In genomic region chr1:39173995-39174380, GRCh38 we compare ENCODE assay signal across 13 cellular contexts. TPM values are rescaled to one million over a fixed set of nuclear protein-coding genes. Genes with fewer than 3 reads are reported as not detected.
DNase-seq lines count a peak whose midpoint lies in the region; ATAC-seq, FAIRE-seq and TF ChIP-seq lines count a peak whose summit lies in the region.
"Had no signal": no experiment of that assay in that cellular context is flagged by ENCODE, and none has a peak within 500 bp of the region (broad histone marks: within the 10 kb centered on the region; RNA-seq: fewer than 3 reads in every experiment).

No MANE protein-coding gene starts in this region.

- CTCF ChIA-PET in A549 (lab: Yijun Ruan, JAX): interaction anchor here (0.5 to 4.9 kb wide), 8 partner anchors 10 to 85 kb away, joined by 3 to 17 read pairs (median 4); partner anchors contain the start of gene MACF1
- CTCF ChIA-PET in K562 (lab: Yijun Ruan, JAX; ENCODE audit: low intra/inter-chr PET ratio): interaction anchor here (0.7 kb wide), 1 partner anchor 10 kb away, joined by 3 read pairs; no protein-coding TSS in a partner anchor

- DNase-seq in A549 (ENCODE audit: low read depth in 1 of 2, low spot score in 1 of 2): no peak
- no peak for DNase-seq in K562 (ENCODE audit: extremely low read depth in 1 of 4, low spot score in 3 of 4)
- DNase-seq in left ventricle myocardium superior: no peak
- no peak for DNase-seq in progenitor cell of endocrine pancreas (ENCODE audit: low spot score, unreplicated experiment)
- no peak for DNase-seq in activated T-cell treated with anti-CD3 and anti-CD28 coated beads, Interleukin-2, amount 50 U/mL, for 48 hours
- DNase-seq in NOMO-1 treated with DMSO at 0.1 percent for 48 hours (lab: John Stamatoyannopoulos, UW; ENCODE audit: unreplicated experiment): no peak
- DNase-seq: activated CD4-positive, alpha-beta T cell treated with anti-CD3 and anti-CD28 coated beads for 48 hours; small intestine; stimulated activated CD8-positive, alpha-beta memory T cell treated with anti-CD3 and anti-CD28 coated beads, Interleukin-4, amount 100 ng/mL, for 48 hours had no signal

- no TSS peak for BruUV-seq in K562 (replicated peaks; lab: Mats Ljungman, UMichigan)

- H3K4me1 Mint-ChIP-seq in progenitor cell of endocrine pancreas (ENCODE audit: low read depth): peaks cover 69% of the 10 kb centered on the region
- H3K4me1 Mint-ChIP-seq: activated naive CD4-positive, alpha-beta T cell treated with anti-CD3 and anti-CD28 coated beads, Interleukin-2, amount 50 U/mL, for 24 hours had no signal

- H3K9me3 ChIP-seq in A549 (no peaks in the 10 kb centered on the region), K562 (replicated peaks; ENCODE audit: control insufficient read depth, insufficient read depth, low read depth, low read length) (no peaks in the 10 kb centered on the region)

- H3K9me3 Mint-ChIP-seq in progenitor cell of endocrine pancreas (ENCODE audit: low read depth): no peaks in the 10 kb centered on the region
- H3K9me3 Mint-ChIP-seq: activated naive CD4-positive, alpha-beta T cell treated with anti-CD3 and anti-CD28 coated beads, Interleukin-2, amount 50 U/mL, for 24 hours had no signal

- peaks cover 56% of the 10 kb centered on the region for H3K79me2 ChIP-seq in K562 (ENCODE audit: control insufficient read depth, insufficient read depth, low read length)

- TF ChIP-seq POLR2A in A549 (IDR thresholded peaks at IDR 0.05; ENCODE audit: low read length): no peak
- no peak for TF ChIP-seq POLR2A in K562 (conservative IDR thresholded peaks at IDR 0.05)

- no peaks in the 10 kb centered on the region for H3K27me3 Mint-ChIP-seq in progenitor cell of endocrine pancreas
- H3K27me3 Mint-ChIP-seq: activated naive CD4-positive, alpha-beta T cell treated with anti-CD3 and anti-CD28 coated beads, Interleukin-2, amount 50 U/mL, for 24 hours had no signal

- POLR2A ChIA-PET in A549 (lab: Yijun Ruan, JAX): interaction anchor here (0.5 to 1.0 kb wide), 2 partner anchors 12 to 17 kb away, joined by 3 to 6 read pairs; no protein-coding TSS in a partner anchor
- POLR2A ChIA-PET in K562 (lab: Yijun Ruan, JAX): interaction anchor here (0.8 to 1.6 kb wide), 4 partner anchors 10 to 61 kb away, joined by 3 to 7 read pairs (median 3); no protein-coding TSS in a partner anchor

- H3K9me1 ChIP-seq in K562 (ENCODE audit: control insufficient read depth, insufficient read depth, low read length): no peaks in the 10 kb centered on the region

- peaks cover 86% of the 10 kb centered on the region for H3K4me1 ChIP-seq in A549
- peaks cover 25 to 52% of the 10 kb centered on the region in 2 experiments for H3K4me1 ChIP-seq in K562 (replicated peaks in 1 of 2; ENCODE audit: control insufficient read depth in 2 of 2, insufficient read depth in 2 of 2, low read length in 2 of 2)

- TF ChIP-seq CTCF in A549 (IDR thresholded peaks at IDR 0.05) (no peak), K562 (IDR thresholded peaks at IDR 0.05 in 2 of 3, conservative IDR thresholded peaks at IDR 0.05 in 1 of 3; ENCODE audit: insufficient read depth in 2 of 3, low read depth in 1 of 3, low read length in 3 of 3) (no peak), progenitor cell of endocrine pancreas (IDR thresholded peaks at IDR 0.05; ENCODE audit: unreplicated experiment) (no peak)

- in situ Hi-C loops in K562 (cut with MboI): no loop called here

- H3K27me3 ChIP-seq in K562 (ENCODE audit: control insufficient read depth in 2 of 2, insufficient read depth in 2 of 2, low read length in 2 of 2): no peaks in the 10 kb centered on the region

- no peaks in the 10 kb centered on the region for H3K36me3 Mint-ChIP-seq in progenitor cell of endocrine pancreas (ENCODE audit: insufficient read depth)
- H3K36me3 Mint-ChIP-seq: activated naive CD4-positive, alpha-beta T cell treated with anti-CD3 and anti-CD28 coated beads, Interleukin-2, amount 50 U/mL, for 24 hours had no signal

- intact Hi-C loops in K562 (cut with micrococcal nuclease) (no loop called here), left ventricle myocardium superior (cut with micrococcal nuclease) (no loop called here)

- FAIRE-seq in A549 (lab: Jason Lieb, UNC) (no peak), K562 (lab: Jason Lieb, UNC) (no peak)
- FAIRE-seq: A204.1, small intestine had no signal

- H4K20me1 ChIP-seq in K562 (replicated peaks; ENCODE audit: control insufficient read depth, insufficient read depth, low read length): 0 out of 2 replicates have a peak, but pooled peaks cover 3% of the 10 kb centered on the region

- no peak for TF ChIP-seq EP300 in A549 (IDR thresholded peaks at IDR 0.05)
- no peak for TF ChIP-seq EP300 in K562 (IDR thresholded peaks at IDR 0.05; ENCODE audit: low read length)

- no peak overlapping the region for H2AFZ ChIP-seq in K562 (ENCODE audit: low read depth, low read length)

- H3K27ac ChIP-seq in A549 (peak overlapping the region; percentile 78 to 91), K562 (ENCODE audit: extremely low read depth, low read depth, low read length) (peak overlapping the region; percentile 31; the same call in 1 of the 3 replicates)

- ATAC-seq in A549: no peak
- ATAC-seq in K562: no peak
- ATAC-seq in left ventricle myocardium superior: peak; percentile 74
- no peak for ATAC-seq in HG02759 (IDR thresholded peaks at IDR 0.05; ENCODE audit: unreplicated experiment)
- no peak for ATAC-seq in HG02981 (IDR thresholded peaks at IDR 0.05; ENCODE audit: unreplicated experiment)

- H3K4me2 ChIP-seq in A549 (peak overlapping the region; percentile 81), K562 (ENCODE audit: insufficient read depth, low read length) (no peak overlapping the region)

- no peak overlapping the region for H3K4me3 Mint-ChIP-seq in progenitor cell of endocrine pancreas (ENCODE audit: low read depth)
- H3K4me3 Mint-ChIP-seq: activated naive CD4-positive, alpha-beta T cell treated with anti-CD3 and anti-CD28 coated beads, Interleukin-2, amount 50 U/mL, for 24 hours had no signal

- no peak overlapping the region for H3K9ac ChIP-seq in K562 (ENCODE audit: insufficient read depth in 1 of 2, low read depth in 2 of 2, low read length in 2 of 2)

- H3K4me3 ChIP-seq in A549 (no peak overlapping the region), K562 (no peak overlapping the region)

- H3K36me3 ChIP-seq in K562 (ENCODE audit: control insufficient read depth, insufficient read depth, low read length): no peaks in the 10 kb centered on the region

- 45% methylated on average over 2 of the region's 2 CpGs for WGBS in A549 (ENCODE audit: missing lambda C conversion rate)
- 8% methylated on average over 2 of the region's 2 CpGs for WGBS in K562 (ENCODE audit: insufficient coverage, low coverage, missing lambda C conversion rate)

- peak overlapping the region; percentile 81 for H3K27ac Mint-ChIP-seq in progenitor cell of endocrine pancreas
- H3K27ac Mint-ChIP-seq: activated naive CD4-positive, alpha-beta T cell treated with anti-CD3 and anti-CD28 coated beads, Interleukin-2, amount 50 U/mL, for 24 hours had no signal

- TF ChIP-seq RAD21 in A549 (conservative IDR thresholded peaks at IDR 0.05 in 1 of 2, IDR thresholded peaks at IDR 0.05 in 1 of 2): no peak
- no peak for TF ChIP-seq RAD21 in K562 (CRISPR knock-in tag; conservative IDR thresholded peaks at IDR 0.05 in 1 of 2, IDR thresholded peaks at IDR 0.05 in 1 of 2)

TF ChIP-seq in A549, 52 proteins besides CTCF, POLR2A, EP300 and RAD21 (continues in another document):
- TF ChIP-seq MAFK (IDR thresholded peaks at IDR 0.05; ENCODE audit: partially characterized antibody) (no peak), BHLHE40 (IDR thresholded peaks at IDR 0.05; ENCODE audit: low read depth, low read length) (no peak), HDAC2 (IDR thresholded peaks at IDR 0.05) (no peak), SREBF2 (IDR thresholded peaks at IDR 0.05) (no peak), KDM1A (IDR thresholded peaks at IDR 0.05; ENCODE audit: low read depth) (no peak), GATA3 (IDR thresholded peaks at IDR 0.05; ENCODE audit: borderline replicate concordance) (no peak), CBX8 (IDR thresholded peaks at IDR 0.05) (no peak), HOXA7 (CRISPR knock-in tag; IDR thresholded peaks at IDR 0.05) (no peak)

TF ChIP-seq in K562, 482 proteins besides CTCF, POLR2A, EP300 and RAD21 (continues in another document):
- 0 out of 2 replicates have a peak, but pooled peaks have one; percentile 17 for TF ChIP-seq GATAD2A (IDR thresholded peaks at IDR 0.05)

RNA-seq across cellular contexts. Expression of gene MACF1, which starts 30.5 kb away (rescaled TPM):
- 64.2 and 75.7 TPM in 2 replicates for polyA plus RNA-seq in A549 (2011; rRNA removed)
- polyA plus RNA-seq in A549 (2012; cell fraction: cytosol; rRNA removed): 7.9 and 9.6 TPM in 2 replicates
- polyA plus RNA-seq in A549 (2012; cell fraction: nucleus; rRNA removed): 56.1 and 99.6 TPM in 2 replicates
- 41.9 to 46.0 TPM (median 45.7 TPM) in 3 replicates for polyA plus RNA-seq in A549 (2017; fragmentation: RNase III; extraction: RNeasy Plus Mini Kit Qiagen cat#74134 plus additional on column Dnase treatment)
- 170 and 172 TPM in 2 replicates for polyA minus RNA-seq in A549 (2011; rRNA and poly(A)+ RNA removed)
- total RNA-seq in K562 (2011; cell fraction: chromatin; rRNA removed; ENCODE audit: low replicate concordance): 567 and 1,155 TPM in 2 replicates
- 256 and 329 TPM in 2 replicates for total RNA-seq in K562 (2011; cell fraction: nucleolus; rRNA removed)
- 400 and 459 TPM in 2 replicates for total RNA-seq in K562 (2011; cell fraction: nucleoplasm; rRNA removed)
- 147 and 152 TPM in 2 replicates for total RNA-seq in K562 (2014; rRNA removed)
- total RNA-seq in K562 (2014; rRNA removed; fragmentation: Illumina TruSeq; extraction: Trizol): 149 and 159 TPM in 2 replicates
- total RNA-seq in K562 (2015; rRNA removed; fragmentation: Illumina TruSeq; extraction: Trizol): 223 and 232 TPM in 2 replicates
- 175 and 200 TPM in 2 replicates for total RNA-seq in K562 (2021)
- 71.6 and 72.1 TPM in 2 replicates for polyA plus RNA-seq in K562 (2011; rRNA removed)
- 35.7 and 47.7 TPM in 2 replicates for polyA plus RNA-seq in K562 (2011; cell fraction: cytosol; rRNA removed)
- polyA plus RNA-seq in K562 (2011; cell fraction: nucleus; rRNA removed): 255 and 292 TPM in 2 replicates
- 97.8 and 152 TPM in 2 replicates for polyA plus RNA-seq in K562 (2012)
- 99.7 and 112 TPM in 2 replicates for polyA plus RNA-seq in K562 (2014; fragmentation: Illumina TruSeq; extraction: Trizol)
- 10 to 100 TPM; 13.2 to 21.2 TPM for polyA plus RNA-seq in K562 (2014; fragmentation: Nextera tagmentation; extraction: Ambion mirVana)
- polyA plus RNA-seq in K562 (2014; rRNA removed): 86.1 and 96.3 TPM in 2 replicates
- polyA minus RNA-seq in K562 (2011; rRNA and poly(A)+ RNA removed): 480 TPM in 2 replicates
- 137 and 164 TPM in 2 replicates for polyA minus RNA-seq in K562 (2011; cell fraction: cytosol; rRNA and poly(A)+ RNA removed)
- polyA minus RNA-seq in K562 (2011; cell fraction: nucleus; rRNA and poly(A)+ RNA removed): 348 and 753 TPM in 2 replicates
- 239 TPM for total RNA-seq in left ventricle myocardium superior
- 241 and 285 TPM in 2 replicates for total RNA-seq in progenitor cell of endocrine pancreas
